ENCODE assay signal across 8 cellular contexts in the genomic region with DNA sequence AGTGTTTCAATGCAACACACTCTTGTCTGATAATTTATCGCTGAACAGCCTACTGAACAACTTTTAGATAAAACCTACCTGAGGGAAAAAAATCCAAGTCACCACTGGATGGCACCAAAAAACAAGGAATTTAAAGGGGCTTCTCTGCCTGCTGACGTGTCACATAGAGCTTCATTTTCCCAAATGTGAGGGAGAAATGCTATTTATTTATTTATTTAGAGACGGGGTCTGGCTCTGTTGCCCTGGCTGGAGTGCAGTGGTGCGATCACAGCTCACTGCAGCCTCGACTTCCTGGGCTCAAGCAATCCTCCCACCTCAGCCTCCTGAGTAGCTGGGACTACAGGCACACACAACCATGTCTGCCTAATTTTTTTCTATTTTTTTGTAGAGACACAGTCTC. TPM values are rescaled to one million over a fixed set of nuclear protein-coding genes. Genes with fewer than 3 reads are reported as not detected.
DNase-seq lines count a peak whose midpoint lies in the region; ATAC-seq and TF ChIP-seq lines count a peak whose summit lies in the region.
"Not testable (repeated sequence)": the region's sequence is repeated elsewhere in the genome, so short reads cannot be mapped to it uniquely, and the experiment has no call there.
"Had no signal": no experiment of that assay in that cellular context is flagged by ENCODE, and none has a peak within 500 bp of the region (broad histone marks: within the 10 kb centered on the region; RNA-seq: fewer than 3 reads in every experiment).

No MANE protein-coding gene starts in this region.

- H3K27ac ChIP-seq in left ventricle myocardium inferior (replicated peaks), result not testable (repeated sequence)

- peak; percentile 71 for TF ChIP-seq CTCF in left ventricle myocardium inferior (IDR thresholded peaks at IDR 0.05; ENCODE audit: borderline replicate concordance)
- TF ChIP-seq CTCF in omental fat pad (IDR thresholded peaks at IDR 0.05), result not testable (repeated sequence)

- H3K4me1 ChIP-seq in left ventricle myocardium inferior, result not testable (repeated sequence)

- DNase-seq in ELR (ENCODE audit: low read depth), result peak; percentile 75
- peak; percentile 14 for DNase-seq in HK-2 (ENCODE audit: unreplicated experiment)
- DNase-seq in NCI-H2171 (lab: John Stamatoyannopoulos, UW), result peak; percentile 65
- peak; percentile 42 for DNase-seq in SKM-1 treated with dmso at 0.1 percent for 144 hours (lab: John Stamatoyannopoulos, UW; ENCODE audit: unreplicated experiment)
- peak; percentile 56 to 71 for DNase-seq in T47D (ENCODE audit: low read depth in 1 of 2, low spot score in 1 of 2)
- DNase-seq in left ventricle myocardium inferior; omental fat pad (ENCODE audit: low spot score): not testable (repeated sequence)

- intact Hi-C loops in left ventricle myocardium inferior (cut with micrococcal nuclease), result not testable (repeated sequence)

- not testable (repeated sequence) for H3K27me3 ChIP-seq in left ventricle myocardium inferior (ENCODE audit: low read depth)

- ATAC-seq in omental fat pad (ENCODE audit: low FRiP score), result peak; percentile 53

- not testable (repeated sequence) for H3K4me3 ChIP-seq in left ventricle myocardium inferior

- H3K9me3 ChIP-seq in left ventricle myocardium inferior (replicated peaks), result not testable (repeated sequence)

- in situ Hi-C loops in T47D (cut with HindIII; ENCODE audit: low pct_unique_long_range_greater_than_20kb, low sequenced_read_pairs), result not testable (repeated sequence)

- H3K36me3 ChIP-seq in left ventricle myocardium inferior, result not testable (repeated sequence)

RNA-seq across cellular contexts. Expression of gene MAS1, which starts 27.4 kb away (rescaled TPM):
- total RNA-seq in left ventricle myocardium inferior, result not detected
- under 1 TPM in 1 of 4 donors, not detected in 3; under 0.01 TPM for total RNA-seq in omental fat pad
- total RNA-seq: activated CD8-positive, alpha-beta memory T cell treated with anti-CD3 and anti-CD28 coated beads for 36 hours had no signal
